Comparison of ENCODE assay signal across 13 cellular contexts in the genomic region with DNA sequence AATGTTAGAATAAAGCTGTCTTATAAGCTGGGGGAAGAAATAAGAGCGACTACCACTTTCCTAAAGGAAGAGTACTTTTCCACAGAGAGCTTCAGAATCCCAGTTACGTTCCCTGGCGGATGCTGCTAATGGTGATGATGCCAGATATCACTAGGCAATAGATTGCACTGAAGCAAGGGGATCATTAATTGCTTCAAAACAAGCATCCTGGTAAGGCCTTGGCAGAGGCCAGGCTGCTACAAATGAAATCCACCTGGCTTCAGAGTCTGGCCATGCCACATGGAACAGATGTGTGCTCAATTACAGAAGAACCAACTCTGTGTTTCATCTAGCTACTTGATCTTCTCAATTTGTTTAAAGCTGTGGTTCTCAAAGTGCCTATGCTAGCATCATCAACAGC. TPM values are rescaled to one million over a fixed set of nuclear protein-coding genes. Genes with fewer than 3 reads are reported as not detected.
DNase-seq lines count a peak whose midpoint lies in the region; ATAC-seq and TF ChIP-seq lines count a peak whose summit lies in the region.
"Had no signal": no experiment of that assay in that cellular context is flagged by ENCODE, and none has a peak within 500 bp of the region (broad histone marks: within the 10 kb centered on the region; RNA-seq: fewer than 3 reads in every experiment).

No MANE protein-coding gene starts in this region.

- H3K9ac ChIP-seq in mesenchymal stem cell (ENCODE audit: low read length): no peak overlapping the region

- H2BK5ac ChIP-seq in mesenchymal stem cell (ENCODE audit: low read depth, low read length, poor library complexity, severe bottlenecking): no peak overlapping the region

- H3K14ac ChIP-seq in mesenchymal stem cell (ENCODE audit: low read length in 2 of 2): no peak overlapping the region

- no peak overlapping the region for H4K91ac ChIP-seq in mesenchymal stem cell (ENCODE audit: low read length)

- H2BK15ac ChIP-seq in mesenchymal stem cell (ENCODE audit: low read depth, poor library complexity, severe bottlenecking): no peak overlapping the region

- peak overlapping the region; percentile 34 to 76 for H3K18ac ChIP-seq in mesenchymal stem cell (ENCODE audit: low read depth in 1 of 2, low read length in 2 of 2)

- no peak for ATAC-seq in HG02840 (IDR thresholded peaks at IDR 0.05; ENCODE audit: low FRiP score, unreplicated experiment)

- H3K4me1 ChIP-seq in mesenchymal stem cell (ENCODE audit: control insufficient read depth, insufficient read depth, low read depth, low read length): peaks cover 16% of the 10 kb centered on the region

- H3K27me3 ChIP-seq in mesenchymal stem cell (ENCODE audit: control insufficient read depth in 1 of 2, insufficient read depth in 1 of 2, low read length in 2 of 2): no peaks in the 10 kb centered on the region

- H3K79me1 ChIP-seq in mesenchymal stem cell (replicated peaks; ENCODE audit: low read length, poor library complexity, severe bottlenecking): peaks cover 22% of the 10 kb centered on the region

- no peaks in the 10 kb centered on the region for H3K9me3 ChIP-seq in mesenchymal stem cell (ENCODE audit: control insufficient read depth, low read length)

- peak overlapping the region; percentile 85 for H4K8ac ChIP-seq in mesenchymal stem cell (ENCODE audit: low read length)

- peak overlapping the region; percentile 7 to 15 for H2BK12ac ChIP-seq in mesenchymal stem cell (ENCODE audit: low read length in 2 of 2)

- peak overlapping the region in 2 of 5 experiments; percentile 1 for H3K4me3 Mint-ChIP-seq in brain
- H3K4me3 Mint-ChIP-seq: activated CD4-positive, alpha-beta T cell treated with anti-CD3 and anti-CD28 coated beads, Interleukin-2, amount 10 ng/mL, durations not matched to agents 7 days and 5 days; activated naive CD4-positive, alpha-beta T cell treated with anti-CD3 and anti-CD28 coated beads for 36 hours; CD4-positive, alpha-beta T cell had no signal

- H3K36me3 Mint-ChIP-seq in brain: no peaks in the 10 kb centered on the region

- no peak overlapping the region for H3K27ac ChIP-seq in mesenchymal stem cell (ENCODE audit: low read length, poor library complexity, severe bottlenecking)

- peak overlapping the region; percentile 1 to 89 (median 79) for H3K27ac Mint-ChIP-seq in brain
- H3K27ac Mint-ChIP-seq: activated CD4-positive, alpha-beta T cell treated with anti-CD3 and anti-CD28 coated beads, Interleukin-2, amount 10 ng/mL, durations not matched to agents 7 days and 5 days; activated naive CD4-positive, alpha-beta T cell treated with anti-CD3 and anti-CD28 coated beads for 36 hours; CD4-positive, alpha-beta T cell had no signal

- peak; percentile 67 for DNase-seq in DMS79 (lab: John Stamatoyannopoulos, UW)
- peak; percentile 77 for DNase-seq in NCI-H1105 (lab: John Stamatoyannopoulos, UW)
- no peak for DNase-seq in mesenchymal stem cell
- no peak for DNase-seq in ecto neural progenitor cell (ENCODE audit: low spot score)
- DNase-seq in stimulated activated CD4-positive, alpha-beta T cell treated with anti-CD3 and anti-CD28 coated beads, Interleukin-2, amount 100 ng/mL, for 48 hours: no peak
- DNase-seq: activated CD4-positive, alpha-beta T cell treated with anti-CD3 and anti-CD28 coated beads, Interleukin-2, amount 10 ng/mL, durations not matched to agents 7 days and 5 days; activated naive CD4-positive, alpha-beta T cell treated with anti-CD3 and anti-CD28 coated beads for 36 hours; CD4-positive, alpha-beta T cell; hypothalamus; KBM-7; NCI-H510A had no signal

- H2AK5ac ChIP-seq in mesenchymal stem cell (ENCODE audit: low read length, severe bottlenecking): no peak overlapping the region

- peaks cover 92% of the 10 kb centered on the region for H3K4me1 Mint-ChIP-seq in brain

- peaks cover 3% of the 10 kb centered on the region for H3K27me3 Mint-ChIP-seq in brain

- H3K23ac ChIP-seq in mesenchymal stem cell (ENCODE audit: low read length in 2 of 2): no peak overlapping the region

- H2BK120ac ChIP-seq in mesenchymal stem cell (ENCODE audit: low read depth, low read length): no peak overlapping the region

- 97% methylated on average over 3 of the region's 3 CpGs for WGBS in mesenchymal stem cell

- no peak for TF ChIP-seq CTCF in brain (conservative IDR thresholded peaks at IDR 0.05)

- H3K36me3 ChIP-seq in mesenchymal stem cell (ENCODE audit: control insufficient read depth in 1 of 2, insufficient read depth in 2 of 2, low read depth in 1 of 2, low read length in 2 of 2): no peaks in the 10 kb centered on the region

- no peak overlapping the region for H3K4me3 ChIP-seq in mesenchymal stem cell (ENCODE audit: insufficient read depth in 1 of 2, low read depth in 1 of 2, low read length in 2 of 2)

- no peak overlapping the region for H3K4me2 ChIP-seq in mesenchymal stem cell (ENCODE audit: low read length, poor library complexity, severe bottlenecking)

- H3K4ac ChIP-seq in mesenchymal stem cell (ENCODE audit: low read depth in 1 of 2, low read length in 2 of 2): peak overlapping the region in 1 of 2 experiments; percentile 49

- H2AFZ ChIP-seq in mesenchymal stem cell (ENCODE audit: low read depth, low read length): no peak overlapping the region

- no peaks in the 10 kb centered on the region for H3K9me3 Mint-ChIP-seq in brain
- H3K9me3 Mint-ChIP-seq: activated CD4-positive, alpha-beta T cell treated with anti-CD3 and anti-CD28 coated beads, Interleukin-2, amount 10 ng/mL, durations not matched to agents 7 days and 5 days; activated naive CD4-positive, alpha-beta T cell treated with anti-CD3 and anti-CD28 coated beads for 36 hours; CD4-positive, alpha-beta T cell had no signal

RNA-seq across cellular contexts. Expression of gene SCHIP1, which starts 19.8 kb away (rescaled TPM):
- polyA plus RNA-seq in brain (ENCODE audit: insufficient read depth, low read depth, low replicate concordance): 51.7 TPM
- polyA plus RNA-seq in mesenchymal stem cell (2013, experiment 1 of 2): 7.2 TPM
- polyA plus RNA-seq in mesenchymal stem cell (2013, experiment 2 of 2): 7.2 TPM

Comparison
In these comparisons a context has a peak if more than half of its experiments do, and no peak if none do; other contexts are left out.
1. DNase-seq: peak in DMS79 (single experiment) and NCI-H1105 (single experiment); none in mesenchymal stem cell (single experiment), ecto neural progenitor cell (single experiment) and stimulated activated CD4-positive, alpha-beta T cell treated with anti-CD3 and anti-CD28 coated beads, Interleukin-2, amount 100 ng/mL, for 48 hours (0 of 2).